In the genomic region with DNA sequence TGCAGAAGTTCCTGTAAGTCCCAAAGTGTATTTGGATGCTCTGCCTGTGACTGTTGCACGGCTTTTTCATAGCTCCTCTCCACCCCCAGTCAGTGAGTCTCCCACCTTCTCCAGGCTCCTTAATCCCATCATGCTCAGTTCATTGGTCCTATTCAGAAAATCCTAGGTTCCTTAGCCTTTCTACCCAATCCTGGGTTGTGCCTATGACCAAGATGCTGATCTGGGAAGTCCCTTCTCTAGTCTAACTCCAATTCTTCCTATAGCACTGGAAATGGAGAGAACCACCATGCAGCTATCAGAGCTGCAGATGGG, we compare ENCODE assay signal across 22 cellular contexts. TPM values are rescaled to one million over a fixed set of nuclear protein-coding genes. Genes with fewer than 3 reads are reported as not detected.
"Had no signal": no experiment of that assay in that cellular context is flagged by ENCODE, and none has a peak within 500 bp of the region (broad histone marks: within the 10 kb centered on the region; RNA-seq: fewer than 3 reads in every experiment).

No MANE protein-coding gene starts in this region.

- H3K27me3 Mint-ChIP-seq: activated naive CD4-positive, alpha-beta T cell treated with anti-CD3 and anti-CD28 coated beads, Interleukin-2, amount 10 ng/mL, durations not matched to agents 7 days and 5 days had no signal

- H3K9me3 ChIP-seq: ascending aorta had no signal

- H3K4me3 ChIP-seq: cardiac muscle cell had no signal

- H3K9me3 Mint-ChIP-seq: activated B cell treated with CpG ODN at 0.5 μM for 24 hours; activated CD4-positive, alpha-beta memory T cell treated with anti-CD3 and anti-CD28 coated beads for 36 hours; activated CD4-positive, alpha-beta T cell treated with anti-CD3 and anti-CD28 coated beads, Interleukin-2, amount 10 ng/mL, durations not matched to agents 24 days and 14 days; activated CD8-positive, alpha-beta T cell treated with anti-CD3 and anti-CD28 coated beads for 36 hours; activated naive CD4-positive, alpha-beta T cell treated with anti-CD3 and anti-CD28 coated beads, Interleukin-2, amount 10 ng/mL, durations not matched to agents 7 days and 5 days; activated naive CD4-positive, alpha-beta T cell treated with anti-CD3 and anti-CD28 coated beads, Interleukin-2, amount 50 U/mL, for 24 hours; activated naive CD8-positive, alpha-beta T cell treated with anti-CD3 and anti-CD28 coated beads, Interleukin-2, amount 10 ng/mL, durations not matched to agents 7 days and 5 days; activated naive CD8-positive, alpha-beta T cell treated with anti-CD3 and anti-CD28 coated beads, Interleukin-2, amount 50 U/mL, for 24 hours; activated T-cell treated with anti-CD3 and anti-CD28 coated beads, Interleukin-2, amount 50 U/mL, for 4 hours; activated T-cell treated with anti-CD3 and anti-CD28 coated beads, Interleukin-2, amount 50 U/mL, for 72 hours; activated T-helper 1 cell treated with anti-CD3 and anti-CD28 coated beads, Interleukin-12 subunit alpha, Interleukin-12 subunit beta, Interleukin-2, Interleukin-4 antibody, amounts not matched to agents 30 ng/mL and 10 ng/mL and 1 ng/mL, durations not matched to agents 14 hours and 24 hours and 36 hours; activated T-helper 17 cell treated with anti-CD3 and anti-CD28 coated beads, Interleukin-2, amount 50 U/mL, for 72 hours; brain; central memory CD8-positive, alpha-beta T cell; T-helper 1 cell treated with Interleukin-12 subunit alpha and Interleukin-12 subunit beta and Interleukin-4 antibody, amounts not matched to agents 30 μg/mL and 1 μg/mL, for 36 hours; T-helper 2 cell treated with Interferon-gamma antibody and Interleukin-4, amounts not matched to agents 5 μg/mL and 100 μg/mL, for 36 hours had no signal

- H3K27me3 ChIP-seq: ascending aorta had no signal

- H3K27ac ChIP-seq: ascending aorta, cardiac muscle cell had no signal

- H3K36me3 ChIP-seq: ascending aorta, cardiac muscle cell had no signal

- H3K27ac Mint-ChIP-seq: activated B cell treated with CpG ODN at 0.5 μM for 24 hours; activated CD4-positive, alpha-beta memory T cell treated with anti-CD3 and anti-CD28 coated beads for 36 hours; activated CD4-positive, alpha-beta T cell treated with anti-CD3 and anti-CD28 coated beads, Interleukin-2, amount 10 ng/mL, durations not matched to agents 24 days and 14 days; activated CD8-positive, alpha-beta T cell treated with anti-CD3 and anti-CD28 coated beads for 36 hours; activated naive CD4-positive, alpha-beta T cell treated with anti-CD3 and anti-CD28 coated beads, Interleukin-2, amount 10 ng/mL, durations not matched to agents 7 days and 5 days; activated naive CD4-positive, alpha-beta T cell treated with anti-CD3 and anti-CD28 coated beads, Interleukin-2, amount 50 U/mL, for 24 hours; activated naive CD8-positive, alpha-beta T cell; activated naive CD8-positive, alpha-beta T cell treated with anti-CD3 and anti-CD28 coated beads, Interleukin-2, amount 10 ng/mL, durations not matched to agents 7 days and 5 days; activated naive CD8-positive, alpha-beta T cell treated with anti-CD3 and anti-CD28 coated beads, Interleukin-2, amount 50 U/mL, for 24 hours; activated T-cell treated with anti-CD3 and anti-CD28 coated beads, Interleukin-2, amount 50 U/mL, for 72 hours; activated T-helper 1 cell treated with anti-CD3 and anti-CD28 coated beads, Interleukin-12 subunit alpha, Interleukin-12 subunit beta, Interleukin-2, Interleukin-4 antibody, amounts not matched to agents 30 ng/mL and 10 ng/mL and 1 ng/mL, durations not matched to agents 14 hours and 24 hours and 36 hours; activated T-helper 17 cell treated with anti-CD3 and anti-CD28 coated beads, Interleukin-2, amount 50 U/mL, for 72 hours; T-helper 1 cell treated with Interleukin-12 subunit alpha and Interleukin-12 subunit beta and Interleukin-4 antibody, amounts not matched to agents 30 μg/mL and 1 μg/mL, for 36 hours; T-helper 2 cell treated with Interferon-gamma antibody and Interleukin-4, amounts not matched to agents 5 μg/mL and 100 μg/mL, for 36 hours had no signal

- H3K36me3 Mint-ChIP-seq: activated CD4-positive, alpha-beta memory T cell treated with anti-CD3 and anti-CD28 coated beads for 36 hours; activated naive CD4-positive, alpha-beta T cell treated with anti-CD3 and anti-CD28 coated beads, Interleukin-2, amount 10 ng/mL, durations not matched to agents 7 days and 5 days; activated naive CD4-positive, alpha-beta T cell treated with anti-CD3 and anti-CD28 coated beads, Interleukin-2, amount 50 U/mL, for 24 hours; activated naive CD8-positive, alpha-beta T cell; activated naive CD8-positive, alpha-beta T cell treated with anti-CD3 and anti-CD28 coated beads, Interleukin-2, amount 10 ng/mL, durations not matched to agents 7 days and 5 days; brain had no signal

- H3K4me3 Mint-ChIP-seq: central memory CD8-positive, alpha-beta T cell; T-helper 1 cell treated with Interleukin-12 subunit alpha and Interleukin-12 subunit beta and Interleukin-4 antibody, amounts not matched to agents 30 μg/mL and 1 μg/mL, for 36 hours had no signal

RNA-seq across cellular contexts. Expression of a gene that starts 7.7 kb away (rescaled TPM):
- total RNA-seq: activated B cell treated with CpG ODN at 0.5 μM for 24 hours; activated CD4-positive, alpha-beta memory T cell treated with anti-CD3 and anti-CD28 coated beads for 36 hours; activated CD4-positive, alpha-beta T cell treated with anti-CD3 and anti-CD28 coated beads, Interleukin-2, amount 10 ng/mL, durations not matched to agents 24 days and 14 days; activated CD8-positive, alpha-beta memory T cell treated with anti-CD3 and anti-CD28 coated beads for 36 hours; activated CD8-positive, alpha-beta T cell treated with anti-CD3 and anti-CD28 coated beads for 36 hours; activated naive CD8-positive, alpha-beta T cell treated with anti-CD3 and anti-CD28 coated beads, Interleukin-2, amount 10 ng/mL, durations not matched to agents 7 days and 5 days; activated T-cell treated with anti-CD3 and anti-CD28 coated beads, Interleukin-2, amount 50 U/mL, for 4 hours; activated T-cell treated with anti-CD3 and anti-CD28 coated beads, Interleukin-2, amount 50 U/mL, for 72 hours; activated T-helper 1 cell treated with anti-CD3 and anti-CD28 coated beads, Interleukin-12 subunit alpha, Interleukin-12 subunit beta, Interleukin-2, Interleukin-4 antibody, amounts not matched to agents 30 ng/mL and 10 ng/mL and 1 ng/mL, durations not matched to agents 14 hours and 24 hours and 36 hours; activated T-helper 17 cell treated with anti-CD3 and anti-CD28 coated beads, Interleukin-2, amount 50 U/mL, for 72 hours; ascending aorta; bronchial epithelial cell; cardiac muscle cell had no signal
- polyA plus RNA-seq: adipose tissue had no signal
